In genomic region chr2:182866461-182867369, GRCh38 we compare ENCODE assay signal across 1 cellular context.
TF ChIP-seq lines count a peak whose summit lies in the region.

Gene FRZB, minus strand, starts transcription at chr2:182866637. Its CDS starts 85 bp downstream, at chr2:182866552.

TF ChIP-seq in endothelial cell of umbilical vein, 7 proteins besides CTCF, POLR2A, EP300 and RAD21:
- TF ChIP-seq EZH2 (IDR thresholded peaks at IDR 0.05; ENCODE audit: borderline replicate concordance, low read depth, low read length, severe bottlenecking) (no peak), GATA2 (IDR thresholded peaks at IDR 0.05; ENCODE audit: insufficient read depth, insufficient read length, low read depth, low read length) (no peak), POLR2AphosphoS5 (IDR thresholded peaks at IDR 0.05; ENCODE audit: insufficient read depth, low read depth, low read length) (no peak)
